In the genomic region with DNA sequence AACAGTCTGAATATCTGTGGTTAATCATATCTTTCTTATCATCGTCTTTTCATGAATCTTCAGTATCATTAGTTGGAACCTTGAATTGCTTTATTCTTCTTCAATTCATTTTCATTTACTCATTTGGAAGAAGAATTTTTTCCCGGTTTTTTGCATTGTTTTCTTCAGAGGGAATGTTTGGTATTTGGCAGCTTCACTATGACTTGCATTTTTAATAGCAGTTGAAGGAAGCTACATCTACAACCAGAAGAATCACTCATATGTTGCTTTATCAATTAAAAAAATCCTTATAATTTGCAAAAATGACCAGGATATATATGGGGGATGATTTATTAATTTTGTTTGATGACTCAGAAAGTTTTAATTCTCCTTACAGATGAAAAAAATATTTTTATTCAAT, we compare ENCODE assay signal across 18 cellular contexts.
"Had no signal": no experiment of that assay in that cellular context is flagged by ENCODE, and none has a peak within 500 bp of the region (broad histone marks: within the 10 kb centered on the region; RNA-seq: fewer than 3 reads in every experiment).

No MANE protein-coding gene starts in this region.

- H3K27me3 ChIP-seq: body of pancreas, cardiac muscle cell, foreskin keratinocyte, left lung, sigmoid colon, transverse colon had no signal

- H3K36me3 ChIP-seq: cardiac muscle cell, left lung, sigmoid colon, transverse colon had no signal

- ATAC-seq: activated T-cell treated with anti-CD3 and anti-CD28 coated beads, Interleukin-2, amount 50 U/mL, for 4 hours; body of pancreas; foreskin keratinocyte; left lung; naive thymus-derived CD8-positive, alpha-beta T cell; stimulated activated naive B cell treated with anti-CD40 and anti-IgM and Interleukin-4, amounts not matched to agents 10 μg/mL and 1 μg/mL and 100 μg/mL, for 72 hours had no signal

- DNase-seq: activated CD4-positive, alpha-beta T cell treated with anti-CD3 and anti-CD28 coated beads for 4 hours; activated CD4-positive, alpha-beta T cell treated with anti-CD3 and anti-CD28 coated beads, Interleukin-2, amount 50 U/mL, for 48 hours; activated CD4-positive, CD25-positive, alpha-beta regulatory T cell; activated CD8-positive, alpha-beta memory T cell treated with anti-CD3 and anti-CD28 coated beads, Interleukin-2, amount 50 U/mL, for 48 hours; activated naive CD4-positive, alpha-beta T cell treated with anti-CD3 and anti-CD28 coated beads for 36 hours; activated T-cell treated with anti-CD3 and anti-CD28 coated beads, Interleukin-2, amount 50 U/mL, for 4 hours; body of pancreas; cortex of kidney; foreskin keratinocyte; naive thymus-derived CD8-positive, alpha-beta T cell; sigmoid colon; stimulated activated CD4-positive, alpha-beta T cell treated with anti-CD3 and anti-CD28 coated beads, Interleukin-2, amount 100 ng/mL, for 48 hours; stimulated activated CD8-positive, alpha-beta memory T cell treated with anti-CD3 and anti-CD28 coated beads, Interleukin-4, amount 100 ng/mL, for 48 hours; stimulated activated naive B cell treated with anti-CD40 and anti-IgM and Interleukin-4, amounts not matched to agents 10 μg/mL and 1 μg/mL and 100 μg/mL, for 72 hours; T-helper 9 cell; transverse colon had no signal

- H3K4me1 ChIP-seq: body of pancreas, foreskin keratinocyte, left lung, sigmoid colon, transverse colon had no signal

- H3K9me3 ChIP-seq: body of pancreas, transverse colon had no signal

- H3K27ac ChIP-seq: body of pancreas, cardiac muscle cell, foreskin keratinocyte, left lung, sigmoid colon, transverse colon had no signal

- H3K4me3 ChIP-seq: body of pancreas, cardiac muscle cell, left lung, sigmoid colon, transverse colon had no signal
